ENCODE assay signal across 12 cellular contexts in genomic region chr2:233085037-233085838, GRCh38. TPM values are rescaled to one million over a fixed set of nuclear protein-coding genes. Genes with fewer than 3 reads are reported as not detected.
A peak's percentile ranks its signal among the peaks of the same experiment; 100 is the strongest.
DNase-seq lines count a peak whose midpoint lies in the region; ATAC-seq and TF ChIP-seq lines count a peak whose summit lies in the region.
"Had no signal": no experiment of that assay in that cellular context is flagged by ENCODE, and none has a peak within 500 bp of the region (broad histone marks: within the 10 kb centered on the region; RNA-seq: fewer than 3 reads in every experiment).

No MANE protein-coding gene starts in this region.

- H3K9ac ChIP-seq in Karpas-422 (ENCODE audit: low read length): peak overlapping the region; percentile 59
- no peak overlapping the region for H3K9ac ChIP-seq in colonic mucosa (ENCODE audit: low read depth in 2 of 2, low read length in 2 of 2)
- H3K9ac ChIP-seq in neural progenitor cell: no peak overlapping the region

- no peaks in the 10 kb centered on the region for H3K9me2 ChIP-seq in Karpas-422 (replicated peaks; ENCODE audit: insufficient read depth, low read length)

- H3K27me3 ChIP-seq in CD4-positive, alpha-beta T cell (ENCODE audit: control insufficient read depth, insufficient read depth, low read length): no peaks in the 10 kb centered on the region
- H3K27me3 ChIP-seq in Karpas-422 (ENCODE audit: low read length): no peaks in the 10 kb centered on the region
- no peaks in the 10 kb centered on the region for H3K27me3 ChIP-seq in colonic mucosa
- H3K27me3 ChIP-seq in neural progenitor cell: peaks cover 7% of the 10 kb centered on the region

- peaks cover 42% of the 10 kb centered on the region for H3K36me3 ChIP-seq in Karpas-422 (ENCODE audit: insufficient read depth, low read length)
- no peaks in the 10 kb centered on the region for H3K36me3 ChIP-seq in colonic mucosa
- no peaks in the 10 kb centered on the region for H3K36me3 ChIP-seq in neural progenitor cell
- H3K36me3 ChIP-seq: HAP-1 had no signal

- H3K9me3 ChIP-seq in CD4-positive, alpha-beta T cell (ENCODE audit: control insufficient read depth, low read length): no peaks in the 10 kb centered on the region
- H3K9me3 ChIP-seq in Karpas-422 (ENCODE audit: low read length) (no peaks in the 10 kb centered on the region), colonic mucosa (no peaks in the 10 kb centered on the region), neural progenitor cell (ENCODE audit: low read depth) (no peaks in the 10 kb centered on the region)
- H3K9me3 ChIP-seq: HAP-1 had no signal

- H3K4me1 ChIP-seq in Karpas-422 (ENCODE audit: low read length) (peaks cover 99% of the 10 kb centered on the region), colonic mucosa (no peaks in the 10 kb centered on the region), neural progenitor cell (peaks cover 31% of the 10 kb centered on the region)
- H3K4me1 ChIP-seq: HAP-1 had no signal

- H3K4me3 ChIP-seq in Karpas-422 (ENCODE audit: low read length) (peak overlapping the region; percentile 66; the same call in 1 of the 2 replicates), colonic mucosa (no peak overlapping the region), neural progenitor cell (no peak overlapping the region)
- H3K4me3 ChIP-seq: HAP-1 had no signal

- peak overlapping the region; percentile 71 for H3K27ac ChIP-seq in CD4-positive, alpha-beta T cell (ENCODE audit: low read depth, low read length)
- peak overlapping the region; percentile 100 for H3K27ac ChIP-seq in Karpas-422 (ENCODE audit: low read length)
- peak overlapping the region; percentile 54 for H3K27ac ChIP-seq in colonic mucosa
- peak overlapping the region; percentile 74 for H3K27ac ChIP-seq in neural progenitor cell

- TF ChIP-seq CTCF in CD4-positive, alpha-beta T cell (IDR thresholded peaks at IDR 0.05): no peak
- TF ChIP-seq CTCF in colonic mucosa (IDR thresholded peaks at IDR 0.05) (no peak), neural progenitor cell (IDR thresholded peaks at IDR 0.05) (no peak)

- no peak for DNase-seq in CD4-positive, alpha-beta T cell
- DNase-seq in Karpas-422 (no peak), colonic mucosa (no peak), neural progenitor cell (ENCODE audit: low spot score) (peak; percentile 86), DMS153 (lab: John Stamatoyannopoulos, UW) (no peak), SIG-M5 (lab: John Stamatoyannopoulos, UW) (no peak), A172 (ENCODE audit: low spot score) (no peak)
- DNase-seq: COR-L47, PC-3 had no signal

- POLR2A ChIA-PET in CD4-positive, alpha-beta T cell (lab: Charles Lee): interaction anchor here (0.9 to 9.9 kb wide), 5 partner anchors 9 to 31 kb away, joined by 3 to 190 read pairs (median 6); partner anchors contain the start of gene INPP5D

- H3K36me3 Mint-ChIP-seq in CD4-positive, alpha-beta T cell (ENCODE audit: low read depth): peaks cover 84% of the 10 kb centered on the region
- H3K36me3 Mint-ChIP-seq in neural progenitor cell: no peaks in the 10 kb centered on the region

- no peak for ATAC-seq in CD4-positive, alpha-beta T cell (ENCODE audit: poor library complexity)
- ATAC-seq in HG03175 (IDR thresholded peaks at IDR 0.05; ENCODE audit: unreplicated experiment): no peak
- ATAC-seq: PC-3 had no signal

- peaks cover 85% of the 10 kb centered on the region for H3K4me1 Mint-ChIP-seq in CD4-positive, alpha-beta T cell (ENCODE audit: low read depth)
- peaks cover 39% of the 10 kb centered on the region for H3K4me1 Mint-ChIP-seq in neural progenitor cell

- H4K20me1 ChIP-seq in Karpas-422 (ENCODE audit: insufficient read depth, low read depth, low read length): no peaks in the 10 kb centered on the region
- no peaks in the 10 kb centered on the region for H4K20me1 ChIP-seq in neural progenitor cell (ENCODE audit: low read depth)

- no peaks in the 10 kb centered on the region for H3K27me3 Mint-ChIP-seq in CD4-positive, alpha-beta T cell
- H3K27me3 Mint-ChIP-seq in neural progenitor cell (ENCODE audit: insufficient read depth, low read depth): peaks cover 12% of the 10 kb centered on the region

- no peaks in the 10 kb centered on the region for H3K9me3 Mint-ChIP-seq in CD4-positive, alpha-beta T cell
- H3K9me3 Mint-ChIP-seq in neural progenitor cell: no peaks in the 10 kb centered on the region

- H2AFZ ChIP-seq in Karpas-422 (ENCODE audit: low read length) (no peak overlapping the region), neural progenitor cell (replicated peaks) (no peak overlapping the region)

- CTCF ChIA-PET in CD4-positive, alpha-beta T cell (lab: Charles Lee): interaction anchor here (1.6 to 2.2 kb wide), 3 partner anchors 24 to 31 kb away, joined by 3 to 10 read pairs (median 4); partner anchors contain the start of gene INPP5D

- peak overlapping the region; percentile 83 for H3K4me3 Mint-ChIP-seq in CD4-positive, alpha-beta T cell
- H3K4me3 Mint-ChIP-seq in neural progenitor cell: no peak overlapping the region

- peak overlapping the region; percentile 85 for H3K27ac Mint-ChIP-seq in CD4-positive, alpha-beta T cell
- peak overlapping the region; percentile 25 for H3K27ac Mint-ChIP-seq in neural progenitor cell

- peaks cover 26% of the 10 kb centered on the region for H3F3A ChIP-seq in neural progenitor cell (ENCODE audit: low read depth)

- H3K4me2 ChIP-seq in Karpas-422 (ENCODE audit: low read depth, low read length, poor library complexity, severe bottlenecking) (peak overlapping the region; percentile 97), neural progenitor cell (peak overlapping the region; percentile 60)

- intact Hi-C loops in CD4-positive, alpha-beta T cell (cut with DNase I, micrococcal nuclease): loop anchor here in 1 of 2 experiments (5.0 kb wide), 1 partner anchor 33 kb away; no protein-coding TSS in a partner anchor
- intact Hi-C loops in colonic mucosa (cut with DNase I): no loop called here

- peaks cover 68% of the 10 kb centered on the region for H3K79me2 ChIP-seq in Karpas-422 (ENCODE audit: low read length)
- no peaks in the 10 kb centered on the region for H3K79me2 ChIP-seq in neural progenitor cell (ENCODE audit: low read depth)

RNA-seq across cellular contexts. Expression of gene INPP5D, which starts 25.1 kb away (rescaled TPM):
- total RNA-seq in CD4-positive, alpha-beta T cell: 100 to 1,000 TPM; 141 to 154 TPM
- total RNA-seq in Karpas-422 (2014; rRNA removed; shearing (Covaris generic); ENCODE audit: low replicate concordance): 145 and 155 TPM in 2 replicates
- total RNA-seq in colonic mucosa (1 to 10 TPM; 6.5 to 7.1 TPM), neural progenitor cell (ENCODE audit: low replicate concordance) (2.9 and 4.2 TPM in 2 replicates)
- total RNA-seq in A172 (2014; rRNA removed; shearing (Covaris generic)): 0.84 and 0.86 TPM in 2 replicates

RNA-seq across cellular contexts. Expression of gene NEU2, which starts 52.8 kb away (rescaled TPM):
- not detected for total RNA-seq in CD4-positive, alpha-beta T cell
- total RNA-seq in Karpas-422 (2014; rRNA removed; shearing (Covaris generic); ENCODE audit: low replicate concordance): not detected in 2 replicates
- not detected for total RNA-seq in colonic mucosa
- not detected in 2 replicates for total RNA-seq in neural progenitor cell (ENCODE audit: low replicate concordance)
- total RNA-seq in A172 (2014; rRNA removed; shearing (Covaris generic)): not detected in 2 replicates
- total RNA-seq: fibroblast of lung had no signal

Comparison
In these comparisons a context has a peak if more than half of its experiments do, and no peak if none do; other contexts are left out.
1. RNA of gene INPP5D, which starts 25.1 kb away (total RNA-seq): 141 to 154 TPM in CD4-positive, alpha-beta T cell and 145 to 155 TPM in Karpas-422; 6.5 to 7.1 TPM in colonic mucosa, 2.9 to 4.2 TPM in neural progenitor cell and 0.84 to 0.86 TPM in A172; every median in the first group is over 10 times any median in the second.
2. Peak in every context shown above with its lines, with median percentiles within 50 percentile points of each other: H3K27ac ChIP-seq.